ENCODE assay signal across 9 cellular contexts in genomic region chr3:94336076-94336741, GRCh38.
DNase-seq lines count a peak whose midpoint lies in the region; ATAC-seq, FAIRE-seq and TF ChIP-seq lines count a peak whose summit lies in the region.
"Had no signal": no experiment of that assay in that cellular context is flagged by ENCODE, and none has a peak within 500 bp of the region (broad histone marks: within the 10 kb centered on the region; RNA-seq: fewer than 3 reads in every experiment).

No MANE protein-coding gene starts in this region.

- H3K4me1 Mint-ChIP-seq in activated CD4-positive, alpha-beta T cell treated with anti-CD3 and anti-CD28 coated beads, Interleukin-2, amount 10 ng/mL, durations not matched to agents 24 days and 14 days = no peaks in the 10 kb centered on the region

- TF ChIP-seq EP300 in HepG2 (IDR thresholded peaks at IDR 0.05; ENCODE audit: low read depth in 2 of 2, low read length in 2 of 2) (no peak), HepG2 (CRISPR knock-in tag; IDR thresholded peaks at IDR 0.05; ENCODE audit: borderline replicate concordance) (no peak)

- H3K4me3 Mint-ChIP-seq in activated CD4-positive, alpha-beta T cell treated with anti-CD3 and anti-CD28 coated beads, Interleukin-2, amount 10 ng/mL, durations not matched to agents 24 days and 14 days = no peak overlapping the region

- H3K9me3 Mint-ChIP-seq in activated CD4-positive, alpha-beta T cell treated with anti-CD3 and anti-CD28 coated beads, Interleukin-2, amount 10 ng/mL, durations not matched to agents 24 days and 14 days = no peaks in the 10 kb centered on the region

- H3K4me2 ChIP-seq in mammary epithelial cell (ENCODE audit: insufficient read depth, low read depth, low read length) (no peak overlapping the region), HepG2 (ENCODE audit: low read depth, low read length) (no peak overlapping the region)

- H3K27me3 Mint-ChIP-seq in activated CD4-positive, alpha-beta T cell treated with anti-CD3 and anti-CD28 coated beads, Interleukin-2, amount 10 ng/mL, durations not matched to agents 24 days and 14 days = no peaks in the 10 kb centered on the region

- H4K20me1 ChIP-seq in mammary epithelial cell (ENCODE audit: insufficient read depth, low read length) (no peaks in the 10 kb centered on the region), HepG2 (ENCODE audit: insufficient read depth, low read length) (no peaks in the 10 kb centered on the region)

- in situ Hi-C loops in Caki2 (cut with HindIII; ENCODE audit: low pct_unique_long_range_greater_than_20kb, low sequenced_read_pairs) (no loop called here), mammary epithelial cell (cut with MboI; ENCODE audit: low sequenced_read_pairs in 2 of 2) (no loop called here), HepG2 (cut with HindIII; ENCODE audit: extremely low pct_ligation_motif_present, low pct_unique_long_range_greater_than_20kb) (no loop called here)

- no peak overlapping the region for H2AFZ ChIP-seq in mammary epithelial cell (ENCODE audit: low read depth, low read length)
- H2AFZ ChIP-seq in HepG2 (ENCODE audit: low read length) = no peak overlapping the region

- DNase-seq in Caki2 (ENCODE audit: low read depth) (peak; percentile 20), LHCN-M2 (ENCODE audit: low read depth) (peak; percentile 41), mammary epithelial cell (peak; percentile 40), HepG2 (ENCODE audit: low spot score) (peak; percentile 18), NCI-H2196 (lab: John Stamatoyannopoulos, UW; ENCODE audit: unreplicated experiment) (no peak), GM12891 (ENCODE audit: insufficient read length, low spot score) (no peak)
- no peak for DNase-seq in activated CD4-positive, alpha-beta T cell treated with anti-CD3 and anti-CD28 coated beads, Interleukin-2, amount 10 ng/mL, durations not matched to agents 24 days and 14 days

- H3K27ac ChIP-seq in mammary epithelial cell (ENCODE audit: insufficient read depth, low read depth, low read length) = no peak overlapping the region
- H3K27ac ChIP-seq in HepG2 (ENCODE audit: extremely low read length, insufficient read depth, low read length) = no peak overlapping the region

- POLR2A ChIA-PET in HepG2 (lab: Yijun Ruan, JAX) = no interaction called here

- H3K9me3 ChIP-seq in mammary epithelial cell (replicated peaks; ENCODE audit: insufficient read depth, low read length) (no peaks in the 10 kb centered on the region), HepG2 (ENCODE audit: low read length) (no peaks in the 10 kb centered on the region)

- TF ChIP-seq POLR2A in HepG2 (IDR thresholded peaks at IDR 0.05; ENCODE audit: insufficient read depth in 1 of 2, low read depth in 2 of 2, low read length in 2 of 2) = no peak
- TF ChIP-seq POLR2A in GM12891 (IDR thresholded peaks at IDR 0.05; ENCODE audit: low read depth, low read length) = no peak

- no peak overlapping the region for H3K27ac Mint-ChIP-seq in activated CD4-positive, alpha-beta T cell treated with anti-CD3 and anti-CD28 coated beads, Interleukin-2, amount 10 ng/mL, durations not matched to agents 24 days and 14 days

- no peaks in the 10 kb centered on the region for H3K4me1 ChIP-seq in mammary epithelial cell (ENCODE audit: insufficient read depth, low read length)
- no peaks in the 10 kb centered on the region for H3K4me1 ChIP-seq in HepG2 (ENCODE audit: insufficient read depth, low read length)

- TF ChIP-seq CTCF in mammary epithelial cell (conservative IDR thresholded peaks at IDR 0.05 in 1 of 2, IDR thresholded peaks at IDR 0.05 in 1 of 2; ENCODE audit: extremely low read depth in 1 of 2, insufficient read depth in 1 of 2, low read depth in 1 of 2, low read length in 2 of 2) = peak; percentile 53 to 63
- peak; percentile 58 for TF ChIP-seq CTCF in HepG2 (CRISPR knock-in tag; IDR thresholded peaks at IDR 0.05)

- TF ChIP-seq RAD21 in HepG2 (CRISPR knock-in tag; IDR thresholded peaks at IDR 0.05) = no peak

- H3K4me3 ChIP-seq in mammary epithelial cell (replicated peaks in 1 of 3; ENCODE audit: insufficient read depth in 1 of 3, low read depth in 2 of 3, low read length in 3 of 3) (no peak overlapping the region), HepG2 (replicated peaks in 1 of 3; ENCODE audit: insufficient read depth in 1 of 3, low read depth in 2 of 3, low read length in 3 of 3) (no peak overlapping the region)

- WGBS in mammary epithelial cell (ENCODE audit: low coverage, missing lambda C conversion rate) = 33% methylated on average over 3 of the region's 3 CpGs
- 31% methylated on average over 3 of the region's 3 CpGs for WGBS in HepG2 (ENCODE audit: low lambda C conversion rate)

- FAIRE-seq in HepG2 (lab: Jason Lieb, UNC) = no peak
- no peak for FAIRE-seq in GM12891 (lab: Jason Lieb, UNC)
- FAIRE-seq: endometrium had no signal

- no peak overlapping the region for H3K9ac ChIP-seq in mammary epithelial cell (ENCODE audit: insufficient read depth, low read length)
- no peak overlapping the region for H3K9ac ChIP-seq in HepG2 (ENCODE audit: insufficient read depth, low read depth, low read length)

- no peaks in the 10 kb centered on the region for H3K36me3 ChIP-seq in mammary epithelial cell (ENCODE audit: insufficient read depth, low read length)
- H3K36me3 ChIP-seq in HepG2 (replicated peaks in 1 of 2; ENCODE audit: control insufficient read depth in 1 of 2, insufficient read depth in 2 of 2, low read length in 2 of 2) = no peaks in the 10 kb centered on the region

- H3K27me3 ChIP-seq in mammary epithelial cell (ENCODE audit: insufficient read depth, low read length) = no peaks in the 10 kb centered on the region
- H3K27me3 ChIP-seq in HepG2 (ENCODE audit: control insufficient read depth in 1 of 2, insufficient read depth in 2 of 2, low read length in 2 of 2) = no peaks in the 10 kb centered on the region

- H3K79me2 ChIP-seq in mammary epithelial cell (ENCODE audit: insufficient read depth, low read length) (no peaks in the 10 kb centered on the region), HepG2 (ENCODE audit: insufficient read depth, low read length) (no peaks in the 10 kb centered on the region)

- dilution Hi-C loops in mammary epithelial cell (cut with HindIII; ENCODE audit: low sequenced_read_pairs) = no loop called here

- no TSS peak for BruUV-seq in mammary epithelial cell (replicated peaks; lab: Mats Ljungman, UMichigan)
- BruUV-seq in HepG2 (replicated peaks; lab: Mats Ljungman, UMichigan) = no TSS peak

- CTCF ChIA-PET in mammary epithelial cell (lab: Charles Lee; ENCODE audit: low non-redundant PET) = interaction anchor here (0.6 to 1.0 kb wide), 2 partner anchors 28 to 32 kb away, joined by 3 to 5 read pairs; no protein-coding TSS in a partner anchor
- CTCF ChIA-PET in HepG2 (lab: Yijun Ruan, JAX; ENCODE audit: low intra/inter-chr PET ratio, low total read pairs) = interaction anchor here (1.2 kb wide), 1 partner anchor 381 kb away, joined by 3 read pairs; no protein-coding TSS in a partner anchor

- no peaks in the 10 kb centered on the region for H3K36me3 Mint-ChIP-seq in activated CD4-positive, alpha-beta T cell treated with anti-CD3 and anti-CD28 coated beads, Interleukin-2, amount 10 ng/mL, durations not matched to agents 24 days and 14 days (ENCODE audit: low read depth)

- ATAC-seq in HepG2 (peak; percentile 79), HG03354 (IDR thresholded peaks at IDR 0.05; ENCODE audit: poor library complexity, severe bottlenecking, unreplicated experiment) (no peak)

- intact Hi-C loops in mammary epithelial cell (cut with micrococcal nuclease) = loop anchor here (1.0 to 5.0 kb wide), 2 partner anchors 176 to 380 kb away; no protein-coding TSS in a partner anchor
- intact Hi-C loops in HepG2 (cut with micrococcal nuclease; ENCODE audit: unreplicated experiment) = loop anchor here (1.0 to 2.0 kb wide), 2 partner anchors 380 to 849 kb away; no protein-coding TSS in a partner anchor
- intact Hi-C loops in activated CD4-positive, alpha-beta T cell treated with anti-CD3 and anti-CD28 coated beads, Interleukin-2, amount 10 ng/mL, durations not matched to agents 24 days and 14 days (cut with micrococcal nuclease) = no loop called here

TF ChIP-seq in HepG2, 621 proteins besides CTCF, POLR2A, EP300 and RAD21:
- peak; percentile 64 for TF ChIP-seq STAG1 (CRISPR knock-in tag; IDR thresholded peaks at IDR 0.05)
- no peak for TF ChIP-seq E2F2 (CRISPR knock-in tag; IDR thresholded peaks at IDR 0.05; ENCODE audit: borderline replicate concordance)

TF ChIP-seq in GM12891, 5 proteins besides CTCF, POLR2A, EP300 and RAD21:
- TF ChIP-seq SPI1 (IDR thresholded peaks at IDR 0.05; ENCODE audit: low read depth, low read length) (no peak), POLR2AphosphoS5 (IDR thresholded peaks at IDR 0.05; ENCODE audit: low read depth, low read length) (no peak), TAF1 (IDR thresholded peaks at IDR 0.05; ENCODE audit: low read depth, low read length) (no peak), PAX5 (IDR thresholded peaks at IDR 0.05; ENCODE audit: insufficient read depth, low read length, severe bottlenecking) (no peak), POU2F2 (IDR thresholded peaks at IDR 0.05; ENCODE audit: low read depth, low read length) (no peak)

Comparison
In these comparisons a context has a peak if more than half of its experiments do, and no peak if none do; other contexts are left out.
1. DNase-seq: peak in Caki2 (single experiment), LHCN-M2 (single experiment), mammary epithelial cell (single experiment) and HepG2 (single experiment); none in activated CD4-positive, alpha-beta T cell treated with anti-CD3 and anti-CD28 coated beads, Interleukin-2, amount 10 ng/mL, durations not matched to agents 24 days and 14 days (single experiment), NCI-H2196 (single experiment) and GM12891 (single experiment).